13 cellular contexts compared by ENCODE assay signal in the genomic region with DNA sequence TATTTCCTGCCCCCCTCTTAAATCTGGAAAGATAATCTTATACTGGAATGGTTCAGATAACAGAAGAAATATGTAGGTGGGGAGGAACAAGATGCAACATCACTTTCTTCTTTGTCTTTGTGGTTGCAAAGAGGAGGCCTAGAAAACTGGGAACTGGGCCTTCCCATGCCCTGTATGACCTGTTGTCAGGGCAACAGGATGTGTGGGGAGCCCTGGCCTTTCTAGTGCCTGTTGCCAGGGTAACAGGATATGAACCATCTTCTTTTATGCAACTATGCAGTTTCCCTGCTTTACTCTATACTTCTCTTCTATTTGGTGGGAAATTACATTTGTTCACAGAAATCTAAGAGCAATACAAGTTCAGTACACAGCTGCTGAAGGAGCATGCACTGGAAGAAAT.
DNase-seq lines count a peak whose midpoint lies in the region; ATAC-seq, FAIRE-seq and TF ChIP-seq lines count a peak whose summit lies in the region.
"Had no signal": no experiment of that assay in that cellular context is flagged by ENCODE, and none has a peak within 500 bp of the region (broad histone marks: within the 10 kb centered on the region; RNA-seq: fewer than 3 reads in every experiment).

No MANE protein-coding gene starts in this region.

- H3K27ac ChIP-seq in A549 (no peak overlapping the region), GM12878 (ENCODE audit: control insufficient read depth, insufficient read depth) (no peak overlapping the region), kidney (ENCODE audit: low read depth in 2 of 2, low read length in 2 of 2) (no peak overlapping the region)
- no peak overlapping the region for H3K27ac ChIP-seq in CD4-positive, alpha-beta memory T cell (ENCODE audit: low read depth, low read length)
- H3K27ac ChIP-seq: colonic mucosa, vagina had no signal

- TF ChIP-seq RAD21 in A549 (conservative IDR thresholded peaks at IDR 0.05 in 1 of 2, IDR thresholded peaks at IDR 0.05 in 1 of 2) (no peak), GM12878 (IDR thresholded peaks at IDR 0.05; ENCODE audit: insufficient read depth, low read depth, low read length) (no peak)

- H3K9me3 ChIP-seq in A549 (no peaks in the 10 kb centered on the region), GM12878 (replicated peaks; ENCODE audit: control insufficient read depth, insufficient read depth, low read length) (no peaks in the 10 kb centered on the region), kidney (ENCODE audit: control insufficient read depth in 1 of 2, low read length in 2 of 2) (no peaks in the 10 kb centered on the region)
- no peaks in the 10 kb centered on the region for H3K9me3 ChIP-seq in CD4-positive, alpha-beta memory T cell (ENCODE audit: control insufficient read depth in 1 of 2, low read length in 2 of 2)
- H3K9me3 ChIP-seq: colonic mucosa, MG63, vagina had no signal

- no peak overlapping the region for H3K27ac Mint-ChIP-seq in CD4-positive, alpha-beta memory T cell
- H3K27ac Mint-ChIP-seq: activated naive CD4-positive, alpha-beta T cell treated with anti-CD3 and anti-CD28 coated beads, Interleukin-2, amount 10 ng/mL, durations not matched to agents 7 days and 5 days had no signal

- TF ChIP-seq EP300 in A549 (IDR thresholded peaks at IDR 0.05) = no peak
- TF ChIP-seq EP300 in GM12878 (IDR thresholded peaks at IDR 0.05; ENCODE audit: borderline replicate concordance in 1 of 2, control insufficient read depth in 1 of 2, low read depth in 2 of 2, low read length in 2 of 2) = no peak

- peak in 1 of 2 experiments; percentile 6 for DNase-seq in A549 (ENCODE audit: low read depth in 1 of 2, low spot score in 1 of 2)
- no peak for DNase-seq in GM12878 (ENCODE audit: low read depth, low spot score)
- peak; percentile 52 for DNase-seq in kidney
- no peak for DNase-seq in CD4-positive, alpha-beta memory T cell
- DNase-seq in DMS153 treated with DMSO at 0.1 percent for 48 hours (lab: John Stamatoyannopoulos, UW; ENCODE audit: unreplicated experiment) = no peak
- no peak for DNase-seq in midbrain (lab: John Stamatoyannopoulos, UW)
- DNase-seq: activated naive CD4-positive, alpha-beta T cell treated with anti-CD3 and anti-CD28 coated beads, Interleukin-2, amount 10 ng/mL, durations not matched to agents 7 days and 5 days; colonic mucosa; MG63 had no signal

- no peaks in the 10 kb centered on the region for H3K4me1 Mint-ChIP-seq in CD4-positive, alpha-beta memory T cell
- H3K4me1 Mint-ChIP-seq: activated naive CD4-positive, alpha-beta T cell treated with anti-CD3 and anti-CD28 coated beads, Interleukin-2, amount 10 ng/mL, durations not matched to agents 7 days and 5 days had no signal

- H4K20me1 ChIP-seq in GM12878 (ENCODE audit: control insufficient read depth, insufficient read depth) = no peaks in the 10 kb centered on the region

- SMC1A ChIA-PET in GM12878 (lab: Charles Lee; ENCODE audit: uncharacterized antibody, unreplicated experiment) = interaction anchor here (1.0 kb wide), 1 partner anchor 45 kb away, joined by 4 read pairs; no protein-coding TSS in a partner anchor

- H3K4me1 ChIP-seq in A549 = no peaks in the 10 kb centered on the region
- H3K4me1 ChIP-seq in GM12878 (ENCODE audit: control insufficient read depth, insufficient read depth, low read length) = no peaks in the 10 kb centered on the region
- no peaks in the 10 kb centered on the region for H3K4me1 ChIP-seq in kidney (ENCODE audit: control insufficient read depth in 1 of 2, insufficient read depth in 1 of 2, low read depth in 1 of 2, low read length in 2 of 2)
- no peaks in the 10 kb centered on the region for H3K4me1 ChIP-seq in CD4-positive, alpha-beta memory T cell (ENCODE audit: insufficient read depth, low read length)
- H3K4me1 ChIP-seq: colonic mucosa, vagina had no signal

- intact Hi-C loops in GM12878 (cut with micrococcal nuclease; ENCODE audit: unreplicated experiment) = no loop called here
- intact Hi-C loops in kidney (cut with DNase I) = no loop called here
- intact Hi-C loops in CD4-positive, alpha-beta memory T cell (cut with micrococcal nuclease) = no loop called here

- CTCF ChIA-PET in A549 (lab: Yijun Ruan, JAX) (no interaction called here), GM12878 (lab: Yijun Ruan, JAX) (no interaction called here)
- CTCF ChIA-PET in CD4-positive, alpha-beta memory T cell (lab: Charles Lee; ENCODE audit: partially characterized antibody) = no interaction called here

- peaks cover 0 to 2% (median 0%) of the 10 kb centered on the region in 8 donors for H3K9me3 Mint-ChIP-seq in CD4-positive, alpha-beta memory T cell
- H3K9me3 Mint-ChIP-seq: activated naive CD4-positive, alpha-beta T cell treated with anti-CD3 and anti-CD28 coated beads, Interleukin-2, amount 10 ng/mL, durations not matched to agents 7 days and 5 days had no signal

- in situ Hi-C loops in GM12878 (cut with MboI) = no loop called here

- no peak overlapping the region for H3K4me3 ChIP-seq in A549
- H3K4me3 ChIP-seq in GM12878 = no peak overlapping the region
- no peak overlapping the region for H3K4me3 ChIP-seq in kidney (ENCODE audit: low read length in 2 of 2)
- no peak overlapping the region for H3K4me3 ChIP-seq in CD4-positive, alpha-beta memory T cell (ENCODE audit: low read length in 2 of 2)
- H3K4me3 ChIP-seq: colonic mucosa, MG63, vagina had no signal

- no peak overlapping the region for H3K9ac ChIP-seq in GM12878 (ENCODE audit: control insufficient read depth, insufficient read depth, low read length)
- no peak overlapping the region for H3K9ac ChIP-seq in kidney (ENCODE audit: low read length in 2 of 2)

- POLR2A ChIA-PET in A549 (lab: Yijun Ruan, JAX) (no interaction called here), GM12878 (lab: Charles Lee) (no interaction called here)
- POLR2A ChIA-PET in CD4-positive, alpha-beta memory T cell (lab: Charles Lee; ENCODE audit: partially characterized antibody) = no interaction called here

- no peak overlapping the region for H2AFZ ChIP-seq in GM12878 (ENCODE audit: control insufficient read depth, low read depth, low read length)

- H3K79me2 ChIP-seq in GM12878 (ENCODE audit: control insufficient read depth, insufficient read depth, low read length) = no peaks in the 10 kb centered on the region

- H3K36me3 Mint-ChIP-seq in CD4-positive, alpha-beta memory T cell = no peaks in the 10 kb centered on the region
- H3K36me3 Mint-ChIP-seq: activated naive CD4-positive, alpha-beta T cell treated with anti-CD3 and anti-CD28 coated beads, Interleukin-2, amount 10 ng/mL, durations not matched to agents 7 days and 5 days had no signal

- H3K36me3 ChIP-seq in GM12878 (ENCODE audit: control insufficient read depth in 2 of 2, insufficient read depth in 2 of 2, low read length in 1 of 2) = no peaks in the 10 kb centered on the region
- no peaks in the 10 kb centered on the region for H3K36me3 ChIP-seq in kidney (ENCODE audit: control insufficient read depth in 1 of 2, insufficient read depth in 2 of 2, low read length in 2 of 2)
- H3K36me3 ChIP-seq in CD4-positive, alpha-beta memory T cell (ENCODE audit: insufficient read depth, low read length) = no peaks in the 10 kb centered on the region
- H3K36me3 ChIP-seq: colonic mucosa, MG63, vagina had no signal

- RAD21 ChIA-PET in GM12878 (lab: Charles Lee; ENCODE audit: unreplicated experiment) = no interaction called here

- H3K27me3 Mint-ChIP-seq in CD4-positive, alpha-beta memory T cell = no peaks in the 10 kb centered on the region
- H3K27me3 Mint-ChIP-seq: activated naive CD4-positive, alpha-beta T cell treated with anti-CD3 and anti-CD28 coated beads, Interleukin-2, amount 10 ng/mL, durations not matched to agents 7 days and 5 days had no signal

- H3K4me3 Mint-ChIP-seq in CD4-positive, alpha-beta memory T cell = no peak overlapping the region
- H3K4me3 Mint-ChIP-seq: activated naive CD4-positive, alpha-beta T cell treated with anti-CD3 and anti-CD28 coated beads, Interleukin-2, amount 10 ng/mL, durations not matched to agents 7 days and 5 days had no signal

- no peak for TF ChIP-seq POLR2A in A549 (IDR thresholded peaks at IDR 0.05; ENCODE audit: low read length)
- TF ChIP-seq POLR2A in GM12878 (IDR thresholded peaks at IDR 0.05; ENCODE audit: low read depth, low read length) = no peak

- ATAC-seq in A549 (no peak), HG03159 (IDR thresholded peaks at IDR 0.05; ENCODE audit: unreplicated experiment) (peak; percentile 55), GM12878 (peak; percentile 20; the same call in 1 of the 3 replicates), GM19023 (IDR thresholded peaks at IDR 0.05; ENCODE audit: unreplicated experiment) (no peak)
- ATAC-seq: left lobe of liver had no signal

- TF ChIP-seq CTCF in A549 (IDR thresholded peaks at IDR 0.05) = no peak
- TF ChIP-seq CTCF in GM12878 (IDR thresholded peaks at IDR 0.05 in 2 of 3, conservative IDR thresholded peaks at IDR 0.05 in 1 of 3; ENCODE audit: control insufficient read depth in 2 of 3, extremely low read depth in 1 of 3, insufficient read depth in 1 of 3, low read depth in 3 of 3, low read length in 3 of 3) = no peak
- TF ChIP-seq CTCF in kidney (IDR thresholded peaks at IDR 0.05; ENCODE audit: borderline replicate concordance, extremely low read depth, insufficient read depth) = no peak

- no peaks in the 10 kb centered on the region for H3K27me3 ChIP-seq in GM12878 (replicated peaks in 1 of 2; ENCODE audit: control insufficient read depth in 2 of 2, insufficient read depth in 2 of 2, low read length in 1 of 2)
- no peaks in the 10 kb centered on the region for H3K27me3 ChIP-seq in CD4-positive, alpha-beta memory T cell (ENCODE audit: insufficient read depth, low read length)
- H3K27me3 ChIP-seq: colonic mucosa, MG63, vagina had no signal

- no peak overlapping the region for H3K4me2 ChIP-seq in A549
- no peak overlapping the region for H3K4me2 ChIP-seq in GM12878 (ENCODE audit: control insufficient read depth, insufficient read depth)

- BruUV-seq in GM12878 (replicated peaks; lab: Mats Ljungman, UMichigan) = no TSS peak

- FAIRE-seq in A549 (lab: Jason Lieb, UNC) (no peak), GM12878 (lab: Jason Lieb, UNC) (no peak), kidney (lab: Jason Lieb, UNC) (no peak)

TF ChIP-seq in A549, 52 proteins besides CTCF, POLR2A, EP300 and RAD21:
- TF ChIP-seq MAFK (IDR thresholded peaks at IDR 0.05; ENCODE audit: partially characterized antibody) (peak; percentile 26), RCOR1 (IDR thresholded peaks at IDR 0.05; ENCODE audit: low read depth, low read length) (no peak)

Comparison
In these comparisons a context has a peak if more than half of its experiments do, and no peak if none do; other contexts are left out.
1. ATAC-seq: peak in HG03159 (single experiment) and GM12878 (single experiment); none in A549 (0 of 2) and GM19023 (single experiment).